Comparison of ENCODE assay signal across 12 cellular contexts in genomic region chr11:94664336-94664735, GRCh38.
A peak's percentile ranks its signal among the peaks of the same experiment; 100 is the strongest.
DNase-seq lines count a peak whose midpoint lies in the region; FAIRE-seq lines count a peak whose summit lies in the region.
"Had no signal": no experiment of that assay in that cellular context is flagged by ENCODE, and none has a peak within 500 bp of the region (broad histone marks: within the 10 kb centered on the region; RNA-seq: fewer than 3 reads in every experiment).

No MANE protein-coding gene starts in this region.

- FAIRE-seq in urothelium cell line (lab: Jason Lieb, UNC), result no peak

- DNase-seq in HPDE6-E6E7 (ENCODE audit: extremely low spot score) (peak; percentile 21), SW480 (ENCODE audit: low spot score) (peak; percentile 17), iris pigment epithelial cell (ENCODE audit: low read depth) (peak; percentile 20), urothelium cell line (ENCODE audit: low spot score) (peak; percentile 19), NCI-H1694 treated with DMSO at 0.1 percent for 48 hours (lab: John Stamatoyannopoulos, UW) (no peak), activated gamma-delta T cell treated with Interleukin-2 at 50 U/mL for 16 hours (no peak)
- no peak for DNase-seq in activated CD4-positive, alpha-beta T cell treated with anti-CD3 and anti-CD28 coated beads for 4 hours
- DNase-seq: activated B cell treated with CpG ODN at 0.5 μM for 24 hours, activated gamma-delta T cell, cortex of kidney, NCI-H2107, sigmoid colon had no signal

Comparison
In these comparisons a context has a peak if more than half of its experiments do, and no peak if none do; other contexts are left out.
1. DNase-seq: peak in HPDE6-E6E7 (single experiment), SW480 (single experiment), iris pigment epithelial cell (single experiment) and urothelium cell line (single experiment); none in NCI-H1694 treated with DMSO at 0.1 percent for 48 hours (single experiment), activated CD4-positive, alpha-beta T cell treated with anti-CD3 and anti-CD28 coated beads for 4 hours (0 of 2) and activated gamma-delta T cell treated with Interleukin-2 at 50 U/mL for 16 hours (single experiment).